Comparison of ENCODE assay signal across 15 cellular contexts in genomic region chr11:31237819-31238771, GRCh38.
DNase-seq lines count a peak whose midpoint lies in the region; ATAC-seq, FAIRE-seq and TF ChIP-seq lines count a peak whose summit lies in the region.
"Had no signal": no experiment of that assay in that cellular context is flagged by ENCODE, and none has a peak within 500 bp of the region (broad histone marks: within the 10 kb centered on the region; RNA-seq: fewer than 3 reads in every experiment).

No MANE protein-coding gene starts in this region.

- DNase-seq in A549 (ENCODE audit: low read depth in 1 of 2, low spot score in 1 of 2) (peak in 1 of 2 experiments; percentile 18), H4 (ENCODE audit: low spot score) (peak; percentile 36), PC-3 (peak; percentile 20), fibroblast of pulmonary artery (ENCODE audit: low read depth) (peak; percentile 27), psoas muscle (no peak), HuH-7 (ENCODE audit: low spot score) (no peak), ascending aorta (ENCODE audit: low spot score in 2 of 2) (no peak)
- DNase-seq: activated naive CD8-positive, alpha-beta T cell treated with anti-CD3 and anti-CD28 coated beads, Interleukin-2, amount 10 ng/mL, durations not matched to agents 7 days and 5 days; AML-193; NCI-H2081; ovary; stimulated activated naive B cell treated with anti-CD40 and anti-IgM and Interleukin-4, amounts not matched to agents 10 μg/mL and 1 μg/mL and 100 μg/mL, for 72 hours; T1000 had no signal

- no peaks in the 10 kb centered on the region for H4K20me1 ChIP-seq in PC-3 (ENCODE audit: low read length)

- H3K27ac ChIP-seq in A549 (peak overlapping the region in 1 of 2 experiments; percentile 38; a peak in 1 of 6 replicates), PC-3 (ENCODE audit: low read length) (no peak overlapping the region), psoas muscle (no peak overlapping the region), ascending aorta (no peak overlapping the region)
- H3K27ac ChIP-seq: ovary, RWPE1 had no signal

- TF ChIP-seq EP300 in A549 (IDR thresholded peaks at IDR 0.05): no peak

- H3K4me3 ChIP-seq in A549 (no peak overlapping the region), PC-3 (ENCODE audit: low read length) (no peak overlapping the region), fibroblast of pulmonary artery (replicated peaks; ENCODE audit: low read depth, low read length) (no peak overlapping the region), psoas muscle (no peak overlapping the region), ascending aorta (no peak overlapping the region)
- H3K4me3 ChIP-seq: ovary had no signal

- no peak overlapping the region for H3K9ac ChIP-seq in PC-3 (ENCODE audit: low read length)

- intact Hi-C loops in PC-3 (cut with micrococcal nuclease): loop anchor here (5.0 to 10.0 kb wide), 4 partner anchors 157 to 1057 kb away; no protein-coding TSS in a partner anchor
- intact Hi-C loops in psoas muscle (cut with DNase I): loop anchor here in 1 of 2 donors (5.0 to 10.0 kb wide), 2 partner anchors 634 to 937 kb away; no protein-coding TSS in a partner anchor
- intact Hi-C loops in ascending aorta (cut with DNase I): no loop called here

- TF ChIP-seq RAD21 in A549 (conservative IDR thresholded peaks at IDR 0.05 in 1 of 2, IDR thresholded peaks at IDR 0.05 in 1 of 2): no peak

- POLR2A ChIA-PET in A549 (lab: Yijun Ruan, JAX): no interaction called here
- POLR2A ChIA-PET in PC-3 (lab: Charles Lee; ENCODE audit: unreplicated experiment): no interaction called here

- TF ChIP-seq CTCF in A549 (IDR thresholded peaks at IDR 0.05) (no peak), PC-3 (conservative IDR thresholded peaks at IDR 0.05; ENCODE audit: low read depth, low read length) (no peak), fibroblast of pulmonary artery (IDR thresholded peaks at IDR 0.05; ENCODE audit: low read length, missing control alignments) (no peak), psoas muscle (IDR thresholded peaks at IDR 0.05) (no peak), ascending aorta (IDR thresholded peaks at IDR 0.05) (no peak)

- FAIRE-seq in A549 (lab: Jason Lieb, UNC): peak; percentile 18

- H3K9me3 ChIP-seq in A549: no peaks in the 10 kb centered on the region
- no peaks in the 10 kb centered on the region for H3K9me3 ChIP-seq in PC-3 (ENCODE audit: low read length)
- H3K9me3 ChIP-seq in psoas muscle: no peaks in the 10 kb centered on the region
- H3K9me3 ChIP-seq in ascending aorta: no peaks in the 10 kb centered on the region
- H3K9me3 ChIP-seq: ovary had no signal

- H3K36me3 ChIP-seq in PC-3 (ENCODE audit: low read depth, low read length) (no peaks in the 10 kb centered on the region), psoas muscle (ENCODE audit: insufficient read depth in 1 of 2, low read depth in 1 of 2) (no peaks in the 10 kb centered on the region), ascending aorta (no peaks in the 10 kb centered on the region)
- H3K36me3 ChIP-seq: ovary had no signal

- no peak overlapping the region for H2AFZ ChIP-seq in PC-3 (ENCODE audit: low read length)

- CTCF ChIA-PET in A549 (lab: Yijun Ruan, JAX): interaction anchor here (0.6 to 4.7 kb wide), 10 partner anchors 132 to 1060 kb away, joined by 3 to 27 read pairs (median 6); partner anchors contain the start of genes DCDC1 and DNAJC24
- CTCF ChIA-PET in PC-3 (lab: Charles Lee): interaction anchor here (0.5 kb wide), 2 partner anchors 322 to 770 kb away, joined by 3 to 7 read pairs; no protein-coding TSS in a partner anchor

- BruUV-seq in PC-3 (replicated peaks; lab: Mats Ljungman, UMichigan): no TSS peak

- TF ChIP-seq POLR2A in A549 (IDR thresholded peaks at IDR 0.05; ENCODE audit: low read length): no peak

- H3K4me2 ChIP-seq in A549 (peak overlapping the region; percentile 50), PC-3 (ENCODE audit: low read length) (no peak overlapping the region)

- no peaks in the 10 kb centered on the region for H3K9me2 ChIP-seq in PC-3 (replicated peaks; ENCODE audit: low read length)

- 20% methylated on average over 8 of the region's 8 CpGs for WGBS in A549 (ENCODE audit: missing lambda C conversion rate)
- 36 to 42% (median 41%) methylated on average over 8 of the region's 8 CpGs for WGBS in psoas muscle, 3 donors

- H3K79me2 ChIP-seq in PC-3 (ENCODE audit: low read length): no peaks in the 10 kb centered on the region

- H3K4me1 ChIP-seq in A549 (peaks cover 12% of the 10 kb centered on the region; the same call in 2 of the 3 replicates), PC-3 (ENCODE audit: insufficient read depth, low read length) (no peaks in the 10 kb centered on the region), psoas muscle (no peaks in the 10 kb centered on the region), ascending aorta (no peaks in the 10 kb centered on the region)

- no peaks in the 10 kb centered on the region for H3F3A ChIP-seq in PC-3 (ENCODE audit: low read length, unreplicated experiment)

- ATAC-seq in A549 (peak in 1 of 2 experiments; percentile 82; a peak in 4 of 6 replicates), PC-3 (no peak), psoas muscle (no peak), HG02884 (IDR thresholded peaks at IDR 0.05; ENCODE audit: unreplicated experiment) (no peak)
- ATAC-seq: stimulated activated naive B cell treated with anti-CD40 and anti-IgM and Interleukin-4, amounts not matched to agents 10 μg/mL and 1 μg/mL and 100 μg/mL, for 72 hours had no signal

- H3K27me3 ChIP-seq in PC-3 (ENCODE audit: low read length): no peaks in the 10 kb centered on the region
- H3K27me3 ChIP-seq in psoas muscle (ENCODE audit: insufficient read depth in 3 of 3, low read length in 2 of 3): no peaks in the 10 kb centered on the region
- H3K27me3 ChIP-seq in ascending aorta: no peaks in the 10 kb centered on the region
- H3K27me3 ChIP-seq: ovary had no signal

TF ChIP-seq in A549, 52 proteins besides CTCF, POLR2A, EP300 and RAD21:
- TF ChIP-seq FOSL2 (IDR thresholded peaks at IDR 0.05): no peak
- 0 out of 2 replicates have a peak, but pooled peaks have one; percentile 18 for TF ChIP-seq FOSL2 (CRISPR knock-in tag; IDR thresholded peaks at IDR 0.05)
- TF ChIP-seq BCL3 (IDR thresholded peaks at IDR 0.05): no peak
- no peak for TF ChIP-seq RARB (CRISPR knock-in tag; IDR thresholded peaks at IDR 0.05)
TF ChIP-seq in A549: peak in this region for 1.

Comparison
In these comparisons a context has a peak if more than half of its experiments do, and no peak if none do; other contexts are left out.
1. DNase-seq: peak in H4 (single experiment), PC-3 (single experiment) and fibroblast of pulmonary artery (single experiment); none in psoas muscle (0 of 2), HuH-7 (single experiment) and ascending aorta (0 of 2).